In genomic region chr4:175891863-175892262, GRCh38 we compare ENCODE assay signal across 8 cellular contexts.
DNase-seq lines count a peak whose midpoint lies in the region; ATAC-seq and TF ChIP-seq lines count a peak whose summit lies in the region.

No MANE protein-coding gene starts in this region.

- H3K36me3 ChIP-seq in Peyer's patch (no peaks in the 10 kb centered on the region), psoas muscle (ENCODE audit: insufficient read depth in 1 of 2, low read depth in 1 of 2) (no peaks in the 10 kb centered on the region)

- no peak overlapping the region for H3K27ac ChIP-seq in Peyer's patch
- no peak overlapping the region for H3K27ac ChIP-seq in psoas muscle

- no peaks in the 10 kb centered on the region for H3K4me1 ChIP-seq in Peyer's patch
- H3K4me1 ChIP-seq in psoas muscle, result no peaks in the 10 kb centered on the region

- peak in 4 of 6 experiments; percentile 13 to 46 (median 38) for TF ChIP-seq CTCF in Peyer's patch (IDR thresholded peaks at IDR 0.05)
- TF ChIP-seq CTCF in psoas muscle (IDR thresholded peaks at IDR 0.05), result no peak

- TF ChIP-seq POLR2A in Peyer's patch (IDR thresholded peaks at IDR 0.05), result no peak

- peak; percentile 72 for ATAC-seq in HG02870 (IDR thresholded peaks at IDR 0.05; ENCODE audit: unreplicated experiment)
- ATAC-seq in psoas muscle, result no peak
- no peak for ATAC-seq in T-helper 17 cell

- H3K27ac Mint-ChIP-seq in T-helper 17 cell, result no peak overlapping the region

- peak; percentile 3 for DNase-seq in DMS153 treated with DMSO at 0.1 percent for 48 hours (lab: John Stamatoyannopoulos, UW; ENCODE audit: unreplicated experiment)
- DNase-seq in Peyer's patch, result no peak
- peak; percentile 38 for DNase-seq in iris pigment epithelial cell (ENCODE audit: low read depth)
- no peak for DNase-seq in psoas muscle
- no peak for DNase-seq in SK-N-DZ (ENCODE audit: low spot score)
- no peak for DNase-seq in KG1 (lab: John Stamatoyannopoulos, UW)
- no peak for DNase-seq in T-helper 17 cell

- no peak overlapping the region for H3K4me3 ChIP-seq in Peyer's patch
- no peak overlapping the region for H3K4me3 ChIP-seq in psoas muscle

- H3K9me3 ChIP-seq in Peyer's patch (no peaks in the 10 kb centered on the region), psoas muscle (no peaks in the 10 kb centered on the region), T-helper 17 cell (ENCODE audit: control insufficient read depth, low read length, poor library complexity, severe bottlenecking) (no peaks in the 10 kb centered on the region)

- H3K4me1 Mint-ChIP-seq in T-helper 17 cell, result no peaks in the 10 kb centered on the region

- no peaks in the 10 kb centered on the region for H3K36me3 Mint-ChIP-seq in T-helper 17 cell (ENCODE audit: low read depth)

- H3K27me3 Mint-ChIP-seq in T-helper 17 cell, result no peaks in the 10 kb centered on the region

- no peaks in the 10 kb centered on the region for H3K27me3 ChIP-seq in Peyer's patch
- no peaks in the 10 kb centered on the region for H3K27me3 ChIP-seq in psoas muscle (ENCODE audit: insufficient read depth in 3 of 3, low read length in 2 of 3)

- H3K4me3 Mint-ChIP-seq in T-helper 17 cell, result no peak overlapping the region

- WGBS in psoas muscle, 3 donors, result 10 to 20% (median 18%) methylated on average over 2 of the region's 2 CpGs

- intact Hi-C loops in psoas muscle (cut with DNase I), result loop anchor here in 1 of 2 donors (5.0 kb wide), 1 partner anchor 330 kb away; no protein-coding TSS in a partner anchor

Comparison
In these comparisons a context has a peak if more than half of its experiments do, and no peak if none do; other contexts are left out.
1. DNase-seq: peak in DMS153 treated with DMSO at 0.1 percent for 48 hours (single experiment) and iris pigment epithelial cell (single experiment); none in Peyer's patch (0 of 3), psoas muscle (0 of 2), SK-N-DZ (single experiment), KG1 (single experiment) and T-helper 17 cell (0 of 3).